8 cellular contexts compared by ENCODE assay signal in the genomic region with DNA sequence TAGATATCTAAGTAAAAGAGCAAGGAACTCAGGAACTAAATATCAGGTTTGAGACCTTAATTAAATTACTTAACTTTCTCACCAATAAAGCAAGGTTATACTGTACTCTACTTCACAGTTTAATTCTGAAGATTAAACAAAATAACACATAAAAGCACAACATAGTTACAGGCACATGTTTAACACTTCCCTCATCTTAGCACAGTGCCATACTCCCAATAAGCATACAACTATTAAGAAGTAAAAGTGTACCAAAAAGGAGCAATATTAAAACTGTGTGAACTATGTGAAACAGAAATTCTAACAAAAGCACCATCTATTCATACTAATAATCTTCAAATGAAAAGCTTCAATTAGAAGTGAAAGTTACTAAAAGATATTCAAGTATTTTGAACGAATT. TPM values are rescaled to one million over a fixed set of nuclear protein-coding genes. Genes with fewer than 3 reads are reported as not detected.
DNase-seq lines count a peak whose midpoint lies in the region; ATAC-seq, FAIRE-seq and TF ChIP-seq lines count a peak whose summit lies in the region.

No MANE protein-coding gene starts in this region.

- peak overlapping the region; percentile 33 for H3K27ac ChIP-seq in keratinocyte (ENCODE audit: control insufficient read depth, insufficient read depth, low read length)
- no peak overlapping the region for H3K27ac ChIP-seq in suprapubic skin

- no peak for DNase-seq in activated T-cell treated with anti-CD3 and anti-CD28 coated beads, Interleukin-2, amount 50 U/mL, for 72 hours
- DNase-seq in activated T-cell treated with anti-CD3 and anti-CD28 coated beads for 4 hours (no peak), keratinocyte (ENCODE audit: low read depth, low spot score) (no peak), suprapubic skin (ENCODE audit: low spot score in 2 of 2) (no peak), midbrain (lab: John Stamatoyannopoulos, UW) (no peak)

- no peak for FAIRE-seq in keratinocyte (lab: Jason Lieb, UNC)

- H3K4me3 ChIP-seq in keratinocyte (ENCODE audit: control insufficient read depth in 2 of 3, extremely low read depth in 1 of 3, insufficient read depth in 2 of 3, low read depth in 1 of 3, low read length in 3 of 3) (peak overlapping the region; percentile 88 to 96 (median 96)), suprapubic skin (peak overlapping the region; percentile 77)

- peak overlapping the region; percentile 91 for H3K4me2 ChIP-seq in keratinocyte (ENCODE audit: control insufficient read depth, extremely low read depth, insufficient read depth, low read depth, low read length)

- WGBS in suprapubic skin = 2% methylated on average over 1 of the region's 1 CpG

- H3K4me1 ChIP-seq in keratinocyte (ENCODE audit: control insufficient read depth, extremely low read depth, insufficient read depth, low read length) = peaks cover 3% of the 10 kb centered on the region
- H3K4me1 ChIP-seq in suprapubic skin = peaks cover 38% of the 10 kb centered on the region

- H3K4me3 Mint-ChIP-seq in activated T-cell treated with anti-CD3 and anti-CD28 coated beads, Interleukin-2, amount 50 U/mL, for 72 hours = peak overlapping the region; percentile 98 to 99
- H3K4me3 Mint-ChIP-seq in activated T-helper 17 cell treated with anti-CD3 and anti-CD28 coated beads, Interleukin-2, amount 50 U/mL, for 72 hours = peak overlapping the region; percentile 99

- H3K36me3 Mint-ChIP-seq in activated T-cell treated with anti-CD3 and anti-CD28 coated beads, Interleukin-2, amount 50 U/mL, for 72 hours (ENCODE audit: insufficient read depth in 2 of 2) = peaks cover 2 to 5% of the 10 kb centered on the region in 2 donors
- H3K36me3 Mint-ChIP-seq in activated T-helper 17 cell treated with anti-CD3 and anti-CD28 coated beads, Interleukin-2, amount 50 U/mL, for 72 hours (ENCODE audit: low read depth) = peaks cover 34% of the 10 kb centered on the region

- H3K9ac ChIP-seq in keratinocyte (ENCODE audit: control insufficient read depth, extremely low read depth, insufficient read depth, low read length) = peak overlapping the region; percentile 85

- no peak overlapping the region for H2AFZ ChIP-seq in keratinocyte (ENCODE audit: control insufficient read depth, low read length)

- no peak for TF ChIP-seq EP300 in suprapubic skin (IDR thresholded peaks at IDR 0.05)

- dilution Hi-C loops in keratinocyte (cut with MboI; ENCODE audit: extremely low pct_ligation_motif_present, low sequenced_read_pairs) = no loop called here

- no peak for TF ChIP-seq POLR2A in suprapubic skin (IDR thresholded peaks at IDR 0.05)

- ATAC-seq in activated T-cell treated with anti-CD3 and anti-CD28 coated beads, Interleukin-2, amount 50 U/mL, for 72 hours (replicated peaks in 1 of 2) = no peak
- no peak for ATAC-seq in activated T-helper 17 cell treated with anti-CD3 and anti-CD28 coated beads, Interleukin-2, amount 50 U/mL, for 72 hours (replicated peaks)
- ATAC-seq in HG03175 (IDR thresholded peaks at IDR 0.05; ENCODE audit: unreplicated experiment) = no peak
- ATAC-seq in GM19328 (IDR thresholded peaks at IDR 0.05; ENCODE audit: unreplicated experiment) = no peak

- H3K9me3 ChIP-seq in keratinocyte (ENCODE audit: control insufficient read depth, low read depth, low read length) (no peaks in the 10 kb centered on the region), suprapubic skin (no peaks in the 10 kb centered on the region)

- H3K27me3 ChIP-seq in keratinocyte (ENCODE audit: control insufficient read depth, extremely low read depth, insufficient read depth, low read length) (no peaks in the 10 kb centered on the region), suprapubic skin (no peaks in the 10 kb centered on the region)

- H3K36me3 ChIP-seq in keratinocyte (ENCODE audit: control insufficient read depth in 2 of 2, extremely low read depth in 1 of 2, insufficient read depth in 2 of 2, low read length in 2 of 2) = peaks cover 5% of the 10 kb centered on the region in 2 experiments
- peaks cover 6% of the 10 kb centered on the region for H3K36me3 ChIP-seq in suprapubic skin

- H3K27me3 Mint-ChIP-seq in activated T-cell treated with anti-CD3 and anti-CD28 coated beads, Interleukin-2, amount 50 U/mL, for 72 hours (ENCODE audit: low read depth) = no peaks in the 10 kb centered on the region
- H3K27me3 Mint-ChIP-seq in activated T-helper 17 cell treated with anti-CD3 and anti-CD28 coated beads, Interleukin-2, amount 50 U/mL, for 72 hours = no peaks in the 10 kb centered on the region

- no peaks in the 10 kb centered on the region for H4K20me1 ChIP-seq in keratinocyte (ENCODE audit: control insufficient read depth, extremely low read depth, insufficient read depth, low read length)

- H3K9me1 ChIP-seq in keratinocyte (ENCODE audit: control insufficient read depth, extremely low read depth, insufficient read depth, low read length) = peaks cover 10% of the 10 kb centered on the region

- TF ChIP-seq CTCF in keratinocyte (optimal IDR thresholded peaks at IDR 0.05 in 1 of 3, IDR thresholded peaks at IDR 0.05 in 1 of 3, conservative IDR thresholded peaks at IDR 0.05 in 1 of 3; ENCODE audit: extremely low read depth in 1 of 3, insufficient read depth in 2 of 3, low read length in 3 of 3) (no peak), suprapubic skin (IDR thresholded peaks at IDR 0.05) (no peak)

- peaks cover 48% of the 10 kb centered on the region for H3K4me1 Mint-ChIP-seq in activated T-cell treated with anti-CD3 and anti-CD28 coated beads, Interleukin-2, amount 50 U/mL, for 72 hours (ENCODE audit: low read depth)
- peaks cover 21% of the 10 kb centered on the region for H3K4me1 Mint-ChIP-seq in activated T-helper 17 cell treated with anti-CD3 and anti-CD28 coated beads, Interleukin-2, amount 50 U/mL, for 72 hours

- H3K79me2 ChIP-seq in keratinocyte (ENCODE audit: control insufficient read depth, insufficient read depth, low read length) = peaks cover 60% of the 10 kb centered on the region

- no peak overlapping the region for H3K27ac Mint-ChIP-seq in activated T-cell treated with anti-CD3 and anti-CD28 coated beads, Interleukin-2, amount 50 U/mL, for 72 hours
- H3K27ac Mint-ChIP-seq in activated T-helper 17 cell treated with anti-CD3 and anti-CD28 coated beads, Interleukin-2, amount 50 U/mL, for 72 hours = peak overlapping the region; percentile 99

- no peaks in the 10 kb centered on the region for H3K9me3 Mint-ChIP-seq in activated T-cell treated with anti-CD3 and anti-CD28 coated beads, Interleukin-2, amount 50 U/mL, for 72 hours
- H3K9me3 Mint-ChIP-seq in activated T-helper 17 cell treated with anti-CD3 and anti-CD28 coated beads, Interleukin-2, amount 50 U/mL, for 72 hours = no peaks in the 10 kb centered on the region

RNA-seq across cellular contexts. Expression of a gene that starts 2.2 kb away (rescaled TPM):
- total RNA-seq in activated T-cell treated with anti-CD3 and anti-CD28 coated beads, Interleukin-2, amount 50 U/mL, for 72 hours = 10 to 100 TPM; 29.4 to 29.6 TPM
- 10 to 100 TPM; 27.7 to 33.0 TPM for total RNA-seq in activated T-helper 17 cell treated with anti-CD3 and anti-CD28 coated beads, Interleukin-2, amount 50 U/mL, for 72 hours
- 11.5 to 21.1 TPM (median 13.8 TPM) in 3 replicates for polyA plus RNA-seq in keratinocyte
- polyA plus RNA-seq in keratinocyte (2011; ENCODE audit: low read depth) = 11.6 TPM
- 5.9 and 14.1 TPM in 2 replicates for polyA plus RNA-seq in keratinocyte (2011; cell fraction: cytosol; rRNA removed)
- 10.3 and 14.2 TPM in 2 replicates for polyA plus RNA-seq in keratinocyte (2011; cell fraction: nucleus; rRNA removed)
- polyA plus RNA-seq in keratinocyte (2012; ENCODE audit: low replicate concordance) = 11.4 and 14.4 TPM in 2 replicates
- polyA minus RNA-seq in keratinocyte = 6.5 to 39.9 TPM (median 19.9 TPM) in 3 replicates
- polyA minus RNA-seq in keratinocyte (2011; cell fraction: cytosol; rRNA and poly(A)+ RNA removed) = 11.5 TPM
- polyA minus RNA-seq in keratinocyte (2011; cell fraction: nucleus; rRNA and poly(A)+ RNA removed) = 12.8 and 30.4 TPM in 2 replicates
- 10 to 100 TPM; 15.4 to 26.3 (median 17.8) TPM for total RNA-seq in suprapubic skin
